In the genomic region with DNA sequence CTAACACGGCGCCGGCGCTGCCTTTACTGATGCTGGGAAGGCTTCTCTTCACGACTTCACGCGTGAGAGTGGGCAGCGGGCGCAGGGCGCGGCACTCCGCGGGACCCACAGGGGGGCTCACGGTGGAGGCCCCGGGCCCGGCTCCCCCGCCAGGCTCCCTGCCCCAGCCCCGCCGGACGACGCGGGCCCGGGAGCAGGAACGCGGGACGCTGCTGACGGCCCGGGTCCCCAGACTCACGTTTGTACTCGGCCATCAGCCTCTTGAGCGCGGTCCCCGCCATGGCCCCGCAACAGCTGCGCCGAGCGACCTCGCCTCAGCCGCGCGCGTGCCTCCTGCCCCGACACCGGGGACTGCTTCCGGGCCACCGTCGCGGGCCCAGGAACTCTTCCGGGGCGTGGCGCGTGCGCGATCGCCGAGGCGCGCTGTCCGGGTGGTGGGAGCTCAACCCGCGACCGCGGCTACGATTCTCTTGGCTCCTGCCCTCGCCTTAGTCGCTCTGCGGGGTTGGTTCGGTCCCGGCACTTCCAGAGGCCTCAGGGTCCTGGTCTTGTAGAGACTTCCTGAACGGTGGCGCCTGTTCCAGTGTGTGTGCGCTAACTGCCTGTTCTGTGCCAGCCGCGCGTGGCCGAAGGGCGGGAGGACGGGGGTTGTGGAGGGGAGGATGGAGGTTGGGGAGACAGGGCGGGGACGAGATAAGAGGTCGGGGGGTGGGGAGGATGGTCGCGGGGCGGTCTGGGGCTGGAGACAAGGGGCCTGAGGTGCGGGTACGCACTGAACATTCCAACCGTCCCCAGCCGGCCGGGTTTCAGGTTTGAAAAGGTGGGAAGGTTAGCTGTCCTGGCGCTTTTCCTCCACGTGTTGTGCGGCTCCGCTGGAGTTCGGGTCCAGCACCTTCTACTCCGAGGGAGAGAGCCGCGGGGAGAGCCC, we compare ENCODE assay signal across 8 cellular contexts. TPM values are rescaled to one million over a fixed set of nuclear protein-coding genes. Genes with fewer than 3 reads are reported as not detected.
DNase-seq lines count a peak whose midpoint lies in the region; ATAC-seq and TF ChIP-seq lines count a peak whose summit lies in the region.

A gene with protein sequence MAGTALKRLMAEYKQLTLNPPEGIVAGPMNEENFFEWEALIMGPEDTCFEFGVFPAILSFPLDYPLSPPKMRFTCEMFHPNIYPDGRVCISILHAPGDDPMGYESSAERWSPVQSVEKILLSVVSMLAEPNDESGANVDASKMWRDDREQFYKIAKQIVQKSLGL (minus strand): TSS at position 353 of the 928 bp plus-strand sequence. CDS start 72 bp downstream, at position 281.

- DNase-seq in NCI-H146 treated with DMSO at 0.1 percent for 48 hours (lab: John Stamatoyannopoulos, UW; ENCODE audit: unreplicated experiment) = peak; percentile 32
- peak; percentile 78 to 88 (median 82) for DNase-seq in T-helper 2 cell
- peak in 54 of 56 donors; percentile 12 to 85 (median 68) for DNase-seq in amygdala (lab: John Stamatoyannopoulos, UW)
- DNase-seq in left ventricle myocardium superior = peak; percentile 90
- no peak for DNase-seq in pulmonary artery endothelial cell (ENCODE audit: low read depth, low spot score)

- H3K27ac ChIP-seq in urinary bladder (ENCODE audit: low read depth) = no peak within 1 kb of the TSS

- H3K4me3 ChIP-seq in urinary bladder (ENCODE audit: low read depth, low read length) = peak within 1 kb of the TSS; percentile 74

- WGBS in urinary bladder = under 1% methylated on average over 97 of the region's 97 CpGs

- ATAC-seq in HG02678 (IDR thresholded peaks at IDR 0.05; ENCODE audit: unreplicated experiment) (peak; percentile 85), left ventricle myocardium superior (peak; percentile 97)

- no peaks in the 10 kb centered on the region for H3K36me3 ChIP-seq in urinary bladder (ENCODE audit: insufficient read depth)

- intact Hi-C loops in left ventricle myocardium superior (cut with micrococcal nuclease) = no loop called here

- H3K4me1 ChIP-seq in urinary bladder (ENCODE audit: insufficient read depth) = peaks cover 2% of the 10 kb centered on the region

- TF ChIP-seq POLR2A in GM10847 (IDR thresholded peaks at IDR 0.05; ENCODE audit: extremely low read depth, insufficient read length) = peak; percentile 86

RNA-seq across cellular contexts. Expression of the gene that starts here (rescaled TPM):
- total RNA-seq in left ventricle myocardium superior (70.0 TPM), pulmonary artery endothelial cell (105 and 197 TPM in 2 replicates), urinary bladder (75.9 TPM)
- polyA plus RNA-seq in urinary bladder = 65.4 TPM
